ENCODE assay signal across 1 cellular context in the genomic region with DNA sequence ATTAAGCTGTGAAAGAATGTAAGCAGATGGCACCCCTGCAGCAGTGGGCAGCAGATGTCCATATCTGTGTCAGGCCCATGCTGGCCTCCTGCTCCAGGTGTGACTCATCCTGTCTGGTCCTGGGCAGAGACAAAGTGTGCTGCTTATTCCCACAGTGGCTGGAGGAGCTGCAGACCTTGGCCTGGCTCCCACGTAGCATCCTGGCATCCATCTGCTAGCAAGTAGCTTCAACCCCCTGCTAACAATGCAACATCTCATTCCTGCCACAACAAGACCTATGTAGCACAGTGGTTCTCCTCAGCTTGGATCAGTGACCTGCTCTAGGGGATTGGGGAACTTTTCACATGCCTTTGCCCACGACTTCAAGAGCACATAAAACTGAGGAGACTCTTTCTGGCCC.
TF ChIP-seq lines count a peak whose summit lies in the region.

No MANE protein-coding gene starts in this region.

TF ChIP-seq in IMR-90, 13 proteins besides CTCF, POLR2A, EP300 and RAD21:
- no peak for TF ChIP-seq MAZ (IDR thresholded peaks at IDR 0.05; ENCODE audit: borderline replicate concordance, low read depth, low read length)
- peak; percentile 33 for TF ChIP-seq RCOR1 (IDR thresholded peaks at IDR 0.05; ENCODE audit: insufficient replicate concordance, low read length)
TF ChIP-seq in IMR-90: peak in this region for 1.
